Comparison of ENCODE assay signal across 1 cellular context in genomic region chr12:121839106-121839992, GRCh38.
TF ChIP-seq lines count a peak whose summit lies in the region.

No MANE protein-coding gene starts in this region.

TF ChIP-seq in HepG2, 621 proteins besides CTCF, POLR2A, EP300 and RAD21:
- TF ChIP-seq ZBTB33 (CRISPR knock-in tag; IDR thresholded peaks at IDR 0.05) (peak; percentile 67), RBFOX2 (IDR thresholded peaks at IDR 0.05; ENCODE audit: low read depth, low read length) (peak; percentile 51), AGO2 (optimal IDR thresholded peaks at IDR 0.05; ENCODE audit: low read depth, low read length) (peak; percentile 74), ZBTB38 (CRISPR knock-in tag; IDR thresholded peaks at IDR 0.05) (0 out of 2 replicates have a peak, but pooled peaks have one; percentile 15), ZNF484 (CRISPR knock-in tag; IDR thresholded peaks at IDR 0.05; ENCODE audit: borderline replicate concordance, low read depth) (no peak), SP1 (IDR thresholded peaks at IDR 0.05) (no peak), SP1 (CRISPR knock-in tag; IDR thresholded peaks at IDR 0.05) (0 out of 2 replicates have a peak, but pooled peaks have one; percentile 23), NR2F6 (IDR thresholded peaks at IDR 0.05) (no peak), NR2F6 (CRISPR knock-in tag; IDR thresholded peaks at IDR 0.05) (no peak)
